22 cellular contexts compared by ENCODE assay signal in the genomic region with DNA sequence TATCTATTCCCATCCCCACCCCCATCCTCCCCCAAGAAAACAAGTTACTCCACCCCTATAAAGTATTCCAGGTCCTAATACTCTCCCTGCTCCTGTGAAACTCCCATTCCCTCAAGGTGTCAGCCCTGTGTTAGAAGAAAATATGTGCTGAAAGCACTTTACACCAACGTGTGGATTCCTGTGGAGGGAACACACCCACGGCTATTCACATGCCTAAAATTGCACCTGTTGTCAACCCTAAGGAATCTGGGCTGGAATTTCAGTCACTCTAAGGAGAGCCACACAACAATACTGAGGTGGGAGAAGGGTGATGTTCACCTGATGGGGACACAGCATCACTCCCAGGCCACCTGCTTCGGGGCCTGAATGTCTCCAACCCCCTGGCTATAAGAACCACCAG. TPM values are rescaled to one million over a fixed set of nuclear protein-coding genes. Genes with fewer than 3 reads are reported as not detected.
DNase-seq lines count a peak whose midpoint lies in the region; ATAC-seq and TF ChIP-seq lines count a peak whose summit lies in the region.
"Had no signal": no experiment of that assay in that cellular context is flagged by ENCODE, and none has a peak within 500 bp of the region (broad histone marks: within the 10 kb centered on the region; RNA-seq: fewer than 3 reads in every experiment).

No MANE protein-coding gene starts in this region.

- peaks cover 20% of the 10 kb centered on the region for H3K4me1 ChIP-seq in HEK293 (ENCODE audit: control insufficient read depth, insufficient read depth, low read length)
- H3K4me1 ChIP-seq in left lung = peaks cover 8 to 18% of the 10 kb centered on the region in 2 donors

- peaks cover 3% of the 10 kb centered on the region for H3K27me3 Mint-ChIP-seq in type B pancreatic cell
- H3K27me3 Mint-ChIP-seq: activated CD8-positive, alpha-beta T cell treated with anti-CD3 and anti-CD28 coated beads for 36 hours; central memory CD8-positive, alpha-beta T cell had no signal

- H3K4me1 Mint-ChIP-seq in type B pancreatic cell (ENCODE audit: unreplicated experiment) = peaks cover 66% of the 10 kb centered on the region
- H3K4me1 Mint-ChIP-seq: central memory CD8-positive, alpha-beta T cell had no signal

- POLR2A ChIA-PET in HEK293 (lab: Yijun Ruan, JAX) = no interaction called here

- H3K27me3 ChIP-seq in left lung = no peaks in the 10 kb centered on the region

- CTCF ChIA-PET in HEK293 (lab: Yijun Ruan, JAX) = no interaction called here

- H3K27ac Mint-ChIP-seq in type B pancreatic cell = peak overlapping the region; percentile 90
- H3K27ac Mint-ChIP-seq: activated CD8-positive, alpha-beta T cell treated with anti-CD3 and anti-CD28 coated beads for 36 hours; activated T-cell treated with anti-CD3 and anti-CD28 coated beads, Interleukin-2, amount 50 U/mL, for 24 hours; T-helper 2 cell treated with Interferon-gamma antibody and Interleukin-4, amounts not matched to agents 5 μg/mL and 100 μg/mL, for 36 hours had no signal

- peak; percentile 75 for ATAC-seq in left lung
- ATAC-seq: activated CD8-positive, alpha-beta T cell treated with anti-CD3 and anti-CD28 coated beads for 36 hours had no signal

- no peak overlapping the region for H3K27ac ChIP-seq in HEK293 (ENCODE audit: extremely low read depth, low read depth, low read length)
- peak overlapping the region; percentile 81 for H3K27ac ChIP-seq in caudate nucleus (ENCODE audit: low read depth, low read length)
- no peak overlapping the region for H3K27ac ChIP-seq in left lung
- H3K27ac ChIP-seq: left ventricle myocardium inferior had no signal

- H3K9me3 Mint-ChIP-seq in type B pancreatic cell = no peaks in the 10 kb centered on the region
- H3K9me3 Mint-ChIP-seq: activated CD8-positive, alpha-beta T cell treated with anti-CD3 and anti-CD28 coated beads for 36 hours; activated T-cell treated with anti-CD3 and anti-CD28 coated beads, Interleukin-2, amount 50 U/mL, for 24 hours; central memory CD8-positive, alpha-beta T cell; T-helper 2 cell treated with Interferon-gamma antibody and Interleukin-4, amounts not matched to agents 5 μg/mL and 100 μg/mL, for 36 hours had no signal

- no peak overlapping the region for H3K4me3 ChIP-seq in HEK293 (ENCODE audit: low read depth, low read length)
- H3K4me3 ChIP-seq in left lung = no peak overlapping the region
- H3K4me3 ChIP-seq: left ventricle myocardium inferior, SK-N-MC had no signal

- peaks cover 4% of the 10 kb centered on the region for H3K36me3 Mint-ChIP-seq in type B pancreatic cell
- H3K36me3 Mint-ChIP-seq: CD14-positive monocyte had no signal

- peak overlapping the region; percentile 66 for H3K4me3 Mint-ChIP-seq in type B pancreatic cell
- H3K4me3 Mint-ChIP-seq: activated CD8-positive, alpha-beta T cell treated with anti-CD3 and anti-CD28 coated beads for 36 hours; activated T-cell treated with anti-CD3 and anti-CD28 coated beads, Interleukin-2, amount 50 U/mL, for 24 hours; CD14-positive monocyte; central memory CD8-positive, alpha-beta T cell; T-helper 2 cell treated with Interferon-gamma antibody and Interleukin-4, amounts not matched to agents 5 μg/mL and 100 μg/mL, for 36 hours had no signal

- DNase-seq in caudate nucleus (lab: John Stamatoyannopoulos, UW) (peak in 11 of 61 donors; percentile 12 to 59 (median 29)), left lung (no peak), type B pancreatic cell (ENCODE audit: extremely low spot score, unreplicated experiment) (no peak), HCEC 1CT (no peak), mucosa of gallbladder (ENCODE audit: low spot score) (no peak), HT-29 (ENCODE audit: low spot score) (no peak)
- DNase-seq: activated CD8-positive, alpha-beta T cell treated with anti-CD3 and anti-CD28 coated beads for 36 hours; activated naive CD4-positive, alpha-beta T cell treated with Interleukin-2 at 50 U/mL for 16 hours; activated T-cell treated with anti-CD3 and anti-CD28 coated beads, Interleukin-2, amount 50 U/mL, for 24 hours; amniotic stem cell; effector memory CD4-positive, alpha-beta T cell; GF-D8; GOT3; Kasumi-1; left ventricle myocardium inferior; NCI-H1092 treated with DMSO at 0.1 percent for 48 hours; NCI-H2081 treated with DMSO at 0.1 percent for 48 hours had no signal

- TF ChIP-seq CTCF in HEK293 (tag by site-specific recombination; IDR thresholded peaks at IDR 0.05) (no peak), left lung (IDR thresholded peaks at IDR 0.05) (no peak), type B pancreatic cell (conservative IDR thresholded peaks at IDR 0.05) (no peak)

- H3K9me3 ChIP-seq in HEK293 (ENCODE audit: control insufficient read depth, insufficient read depth, low read depth, low read length) = no peaks in the 10 kb centered on the region
- H3K9me3 ChIP-seq in left lung = no peaks in the 10 kb centered on the region
- H3K9me3 ChIP-seq: left ventricle myocardium inferior had no signal

- intact Hi-C loops in left lung (cut with DNase I) = no loop called here

- no peaks in the 10 kb centered on the region for H3K36me3 ChIP-seq in HEK293 (ENCODE audit: control insufficient read depth in 2 of 2, insufficient read depth in 1 of 2, low read length in 2 of 2)
- no peaks in the 10 kb centered on the region for H3K36me3 ChIP-seq in left lung
- H3K36me3 ChIP-seq: left ventricle myocardium inferior had no signal

TF ChIP-seq in HEK293, 187 proteins besides CTCF, POLR2A, EP300 and RAD21 (continues in another document):
- TF ChIP-seq ZNF785 (tag by site-specific recombination; IDR thresholded peaks at IDR 0.05) (no peak), ZXDB (tag by site-specific recombination; IDR thresholded peaks at IDR 0.05) (no peak)
- TF ChIP-seq, protein P1, sequence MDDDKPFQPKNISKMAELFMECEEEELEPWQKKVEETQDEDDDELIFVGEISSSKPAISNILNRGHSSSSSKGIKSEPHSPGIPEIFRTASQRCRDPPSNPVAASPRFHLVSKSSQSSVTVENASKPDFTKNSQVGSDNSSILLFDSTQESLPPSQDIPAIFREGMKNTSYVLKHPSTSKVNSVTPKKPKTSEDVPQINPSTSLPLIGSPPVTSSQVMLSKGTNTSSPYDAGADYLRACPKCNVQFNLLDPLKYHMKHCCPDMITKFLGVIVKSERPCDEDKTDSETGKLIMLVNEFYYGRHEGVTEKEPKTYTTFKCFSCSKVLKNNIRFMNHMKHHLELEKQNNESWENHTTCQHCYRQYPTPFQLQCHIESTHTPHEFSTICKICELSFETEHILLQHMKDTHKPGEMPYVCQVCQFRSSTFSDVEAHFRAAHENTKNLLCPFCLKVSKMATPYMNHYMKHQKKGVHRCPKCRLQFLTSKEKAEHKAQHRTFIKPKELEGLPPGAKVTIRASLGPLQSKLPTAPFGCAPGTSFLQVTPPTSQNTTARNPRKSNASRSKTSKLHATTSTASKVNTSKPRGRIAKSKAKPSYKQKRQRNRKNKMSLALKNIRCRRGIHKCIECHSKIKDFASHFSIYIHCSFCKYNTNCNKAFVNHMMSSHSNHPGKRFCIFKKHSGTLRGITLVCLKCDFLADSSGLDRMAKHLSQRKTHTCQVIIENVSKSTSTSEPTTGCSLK (tag by site-specific recombination; IDR thresholded peaks at IDR 0.05) = no peak
- TF ChIP-seq, protein P2, sequence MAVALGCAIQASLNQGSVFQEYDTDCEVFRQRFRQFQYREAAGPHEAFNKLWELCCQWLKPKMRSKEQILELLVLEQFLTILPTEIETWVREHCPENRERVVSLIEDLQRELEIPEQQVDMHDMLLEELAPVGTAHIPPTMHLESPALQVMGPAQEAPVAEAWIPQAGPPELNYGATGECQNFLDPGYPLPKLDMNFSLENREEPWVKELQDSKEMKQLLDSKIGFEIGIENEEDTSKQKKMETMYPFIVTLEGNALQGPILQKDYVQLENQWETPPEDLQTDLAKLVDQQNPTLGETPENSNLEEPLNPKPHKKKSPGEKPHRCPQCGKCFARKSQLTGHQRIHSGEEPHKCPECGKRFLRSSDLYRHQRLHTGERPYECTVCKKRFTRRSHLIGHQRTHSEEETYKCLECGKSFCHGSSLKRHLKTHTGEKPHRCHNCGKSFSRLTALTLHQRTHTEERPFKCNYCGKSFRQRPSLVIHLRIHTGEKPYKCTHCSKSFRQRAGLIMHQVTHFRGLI (tag by site-specific recombination; IDR thresholded peaks at IDR 0.05) = no peak

RNA-seq across cellular contexts. Expression of a gene that starts 16.0 kb away (rescaled TPM):
- total RNA-seq in left lung (10 to 100 TPM; 12.5 to 30.0 TPM), type B pancreatic cell (ENCODE audit: low replicate concordance) (22.5 and 36.6 TPM in 2 replicates), mucosa of gallbladder (22.9 TPM)
- total RNA-seq in HT-29 (2014; rRNA removed; shearing (Covaris generic)) = 0.13 and 0.18 TPM in 2 replicates

Comparison
In these comparisons a context has a peak if more than half of its experiments do, and no peak if none do; other contexts are left out.
1. RNA of a gene that starts 16.0 kb away (total RNA-seq): 22.5 to 36.6 TPM in type B pancreatic cell, 12.5 to 30.0 TPM in left lung and 22.9 TPM in mucosa of gallbladder (single experiment); 0.13 to 0.18 TPM in HT-29; every median in the first group is over 10 times any median in the second.